8 cellular contexts compared by ENCODE assay signal in genomic region chr7:1939434-1940401, GRCh38.
DNase-seq lines count a peak whose midpoint lies in the region; ATAC-seq and TF ChIP-seq lines count a peak whose summit lies in the region.

No MANE protein-coding gene starts in this region.

- H3K27ac ChIP-seq in left lung = peak overlapping the region; percentile 42 to 85

- no peaks in the 10 kb centered on the region for H3K27me3 ChIP-seq in left lung

- peak overlapping the region; percentile 81 for H3K4me3 Mint-ChIP-seq in activated CD4-positive, alpha-beta T cell treated with anti-CD3 and anti-CD28 coated beads for 36 hours
- H3K4me3 Mint-ChIP-seq in activated CD8-positive, alpha-beta T cell treated with anti-CD3 and anti-CD28 coated beads, Interleukin-2, amount 10 ng/mL, durations not matched to agents 7 days and 5 days = peak overlapping the region; percentile 88

- DNase-seq in activated CD4-positive, alpha-beta T cell treated with anti-CD3 and anti-CD28 coated beads for 36 hours = peak; percentile 54
- DNase-seq in activated CD4-positive, alpha-beta T cell treated with anti-CD3 and anti-CD28 coated beads, Interleukin-2, amount 50 U/mL, for 1 hour = no peak
- no peak for DNase-seq in activated CD8-positive, alpha-beta T cell treated with anti-CD3 and anti-CD28 coated beads, Interleukin-2, amount 10 ng/mL, durations not matched to agents 7 days and 5 days
- DNase-seq in left lung = peak; percentile 51 to 82
- no peak for DNase-seq in OCI-M2 (lab: John Stamatoyannopoulos, UW; ENCODE audit: unreplicated experiment)
- DNase-seq in NOMO-1 treated with DMSO at 0.1 percent for 48 hours (lab: John Stamatoyannopoulos, UW; ENCODE audit: unreplicated experiment) = no peak
- no peak for DNase-seq in SIG-M5 (lab: John Stamatoyannopoulos, UW)

- no peak for TF ChIP-seq CTCF in left lung (IDR thresholded peaks at IDR 0.05)

- H3K27ac Mint-ChIP-seq in activated CD4-positive, alpha-beta T cell treated with anti-CD3 and anti-CD28 coated beads for 36 hours = peak overlapping the region; percentile 93
- H3K27ac Mint-ChIP-seq in activated CD8-positive, alpha-beta T cell treated with anti-CD3 and anti-CD28 coated beads, Interleukin-2, amount 10 ng/mL, durations not matched to agents 7 days and 5 days = peak overlapping the region; percentile 99

- CTCF ChIA-PET in activated CD4-positive, alpha-beta T cell treated with anti-CD3 and anti-CD28 coated beads for 36 hours (lab: Charles Lee) = interaction anchor here (0.6 to 1.5 kb wide), 5 partner anchors 12 to 57 kb away, joined by 3 to 4 read pairs (median 3); no protein-coding TSS in a partner anchor
- CTCF ChIA-PET in activated CD8-positive, alpha-beta T cell treated with anti-CD3 and anti-CD28 coated beads, Interleukin-2, amount 10 ng/mL, durations not matched to agents 7 days and 5 days (lab: Charles Lee) = interaction anchor here (0.8 to 1.1 kb wide), 2 partner anchors 13 to 47 kb away, joined by 3 to 7 read pairs; no protein-coding TSS in a partner anchor

- H3K36me3 Mint-ChIP-seq in activated CD4-positive, alpha-beta T cell treated with anti-CD3 and anti-CD28 coated beads for 36 hours (ENCODE audit: low read depth) = peaks cover 11% of the 10 kb centered on the region
- H3K36me3 Mint-ChIP-seq in activated CD8-positive, alpha-beta T cell treated with anti-CD3 and anti-CD28 coated beads, Interleukin-2, amount 10 ng/mL, durations not matched to agents 7 days and 5 days (ENCODE audit: low read depth) = peaks cover 34% of the 10 kb centered on the region

- H3K4me1 ChIP-seq in left lung = peaks cover 0 to 46% of the 10 kb centered on the region in 2 donors

- H3K9me3 Mint-ChIP-seq in activated CD4-positive, alpha-beta T cell treated with anti-CD3 and anti-CD28 coated beads for 36 hours (ENCODE audit: low read depth) = no peaks in the 10 kb centered on the region
- no peaks in the 10 kb centered on the region for H3K9me3 Mint-ChIP-seq in activated CD8-positive, alpha-beta T cell treated with anti-CD3 and anti-CD28 coated beads, Interleukin-2, amount 10 ng/mL, durations not matched to agents 7 days and 5 days (ENCODE audit: insufficient read depth)

- intact Hi-C loops in activated CD4-positive, alpha-beta T cell treated with anti-CD3 and anti-CD28 coated beads for 36 hours (cut with DNase I, micrococcal nuclease) = loop anchor here (1.0 to 5.0 kb wide), 13 partner anchors 13 to 1017 kb away; partner anchors contain the start of genes EIF3B (in 1 of the 2) and SNX8 (in 1 of the 2)
- intact Hi-C loops in left lung (cut with DNase I) = loop anchor here in 1 of 2 donors (10.0 kb wide), 1 partner anchor 145 kb away; no protein-coding TSS in a partner anchor

- no peaks in the 10 kb centered on the region for H3K9me3 ChIP-seq in left lung

- H3K4me3 ChIP-seq in left lung = peak overlapping the region; percentile 0 to 48

- H3K36me3 ChIP-seq in left lung = peaks cover 0 to 20% of the 10 kb centered on the region in 2 donors

- POLR2A ChIA-PET in activated CD4-positive, alpha-beta T cell treated with anti-CD3 and anti-CD28 coated beads for 36 hours (lab: Charles Lee) = interaction anchor here (0.5 to 1.6 kb wide), 4 partner anchors 12 to 399 kb away, joined by 3 to 6 read pairs (median 4); no protein-coding TSS in a partner anchor
- POLR2A ChIA-PET in activated CD8-positive, alpha-beta T cell treated with anti-CD3 and anti-CD28 coated beads, Interleukin-2, amount 10 ng/mL, durations not matched to agents 7 days and 5 days (lab: Charles Lee) = interaction anchor here (0.6 to 1.1 kb wide), 5 partner anchors 16 to 466 kb away, joined by 3 to 4 read pairs (median 4); no protein-coding TSS in a partner anchor

- H3K27me3 Mint-ChIP-seq in activated CD4-positive, alpha-beta T cell treated with anti-CD3 and anti-CD28 coated beads for 36 hours = no peaks in the 10 kb centered on the region
- peaks cover 5% of the 10 kb centered on the region for H3K27me3 Mint-ChIP-seq in activated CD8-positive, alpha-beta T cell treated with anti-CD3 and anti-CD28 coated beads, Interleukin-2, amount 10 ng/mL, durations not matched to agents 7 days and 5 days (ENCODE audit: low read depth)

- H3K4me1 Mint-ChIP-seq in activated CD4-positive, alpha-beta T cell treated with anti-CD3 and anti-CD28 coated beads for 36 hours = peaks cover 79% of the 10 kb centered on the region
- H3K4me1 Mint-ChIP-seq in activated CD8-positive, alpha-beta T cell treated with anti-CD3 and anti-CD28 coated beads, Interleukin-2, amount 10 ng/mL, durations not matched to agents 7 days and 5 days (ENCODE audit: low read depth) = peaks cover 67% of the 10 kb centered on the region

- peak; percentile 60 for ATAC-seq in activated CD4-positive, alpha-beta T cell treated with anti-CD3 and anti-CD28 coated beads for 36 hours
- ATAC-seq in HG03103 (IDR thresholded peaks at IDR 0.05; ENCODE audit: low read depth, unreplicated experiment) (peak; percentile 16), left lung (peak; percentile 24)
- ATAC-seq in activated CD8-positive, alpha-beta T cell treated with anti-CD3 and anti-CD28 coated beads, Interleukin-2, amount 10 ng/mL, durations not matched to agents 7 days and 5 days = peak; percentile 64

Comparison
In these comparisons a context has a peak if more than half of its experiments do, and no peak if none do; other contexts are left out.
1. DNase-seq: peak in activated CD4-positive, alpha-beta T cell treated with anti-CD3 and anti-CD28 coated beads for 36 hours (single experiment) and left lung (2 of 2); none in activated CD4-positive, alpha-beta T cell treated with anti-CD3 and anti-CD28 coated beads, Interleukin-2, amount 50 U/mL, for 1 hour (single experiment), activated CD8-positive, alpha-beta T cell treated with anti-CD3 and anti-CD28 coated beads, Interleukin-2, amount 10 ng/mL, durations not matched to agents 7 days and 5 days (single experiment), OCI-M2 (single experiment), NOMO-1 treated with DMSO at 0.1 percent for 48 hours (single experiment) and SIG-M5 (single experiment).
2. Peak in every context shown above with its lines, with median percentiles within 50 percentile points of each other: ATAC-seq.